ENCODE assay signal across 30 cellular contexts in genomic region chr13:113077953-113078894, GRCh38. TPM values are rescaled to one million over a fixed set of nuclear protein-coding genes. Genes with fewer than 3 reads are reported as not detected.
DNase-seq lines count a peak whose midpoint lies in the region; ATAC-seq and TF ChIP-seq lines count a peak whose summit lies in the region.
"Had no signal": no experiment of that assay in that cellular context is flagged by ENCODE, and none has a peak within 500 bp of the region (broad histone marks: within the 10 kb centered on the region; RNA-seq: fewer than 3 reads in every experiment).

No MANE protein-coding gene starts in this region.

- WGBS in sigmoid colon, 2 donors: 95% methylated on average over 41 of the region's 41 CpGs

- no peaks in the 10 kb centered on the region for H3K4me1 Mint-ChIP-seq in central memory CD8-positive, alpha-beta T cell
- H3K4me1 Mint-ChIP-seq: immature natural killer cell, mesothelial cell of epicardium had no signal

- H3K9me3 Mint-ChIP-seq in central memory CD8-positive, alpha-beta T cell: no peaks in the 10 kb centered on the region
- H3K9me3 Mint-ChIP-seq: activated CD4-positive, alpha-beta memory T cell treated with anti-CD3 and anti-CD28 coated beads for 36 hours; activated T-helper 2 cell treated with anti-CD3 and anti-CD28 coated beads, Interferon-gamma antibody, Interleukin-2, Interleukin-4, amounts not matched to agents 10 μg/mL and 5 μg/mL and 100 μg/mL, durations not matched to agents 14 hours and 24 hours and 36 hours; immature natural killer cell; mesothelial cell of epicardium; naive thymus-derived CD8-positive, alpha-beta T cell had no signal

- H3K4me1 ChIP-seq in BLaER1 (peaks cover 21% of the 10 kb centered on the region), sigmoid colon (no peaks in the 10 kb centered on the region)
- H3K4me1 ChIP-seq: ascending aorta, left lung, Peyer's patch had no signal

- no peak for TF ChIP-seq CTCF in sigmoid colon (IDR thresholded peaks at IDR 0.05)

- no peak overlapping the region for H3K4me3 ChIP-seq in BLaER1
- H3K4me3 ChIP-seq in sigmoid colon: no peak overlapping the region
- H3K4me3 ChIP-seq: ascending aorta, cardiac muscle cell, gastrocnemius medialis, left lung, Peyer's patch, skin epidermis had no signal

- no peak for ATAC-seq in central memory CD8-positive, alpha-beta T cell (replicated peaks; ENCODE audit: extremely low read depth, poor library complexity, severe bottlenecking)
- ATAC-seq in HG02981 (IDR thresholded peaks at IDR 0.05; ENCODE audit: unreplicated experiment): no peak
- ATAC-seq in HG02870 (IDR thresholded peaks at IDR 0.05; ENCODE audit: unreplicated experiment): no peak
- ATAC-seq: gastrocnemius medialis; left lung; naive thymus-derived CD8-positive, alpha-beta T cell had no signal

- H3K4me2 ChIP-seq in BLaER1: peak overlapping the region; percentile 34; the same call in 1 of the 2 replicates

- H3K27me3 ChIP-seq in BLaER1 (no peaks in the 10 kb centered on the region), sigmoid colon (peaks cover 0 to 4% (median 0%) of the 10 kb centered on the region in 3 donors)
- H3K27me3 ChIP-seq: ascending aorta, cardiac muscle cell, left lung, Peyer's patch had no signal

- H4K20me1 ChIP-seq in BLaER1: no peaks in the 10 kb centered on the region

- H3K9me3 ChIP-seq in BLaER1 (no peaks in the 10 kb centered on the region), sigmoid colon (no peaks in the 10 kb centered on the region)
- H3K9me3 ChIP-seq: ascending aorta, gastrocnemius medialis, left lung, Peyer's patch had no signal

- no peak overlapping the region for H3K4me3 Mint-ChIP-seq in central memory CD8-positive, alpha-beta T cell
- H3K4me3 Mint-ChIP-seq: activated CD4-positive, alpha-beta memory T cell treated with anti-CD3 and anti-CD28 coated beads for 36 hours; activated naive CD8-positive, alpha-beta T cell; immature natural killer cell; mesothelial cell of epicardium; naive thymus-derived CD8-positive, alpha-beta T cell had no signal

- no peak for TF ChIP-seq POLR2A in sigmoid colon (IDR thresholded peaks at IDR 0.05)

- H3K27ac ChIP-seq in BLaER1 (0 out of 2 replicates have a peak overlapping the region, but pooled peaks have one; percentile 26), sigmoid colon (no peak overlapping the region)
- H3K27ac ChIP-seq: ascending aorta, cardiac muscle cell, gastrocnemius medialis, left lung, Peyer's patch, skin epidermis had no signal

- H3K36me3 ChIP-seq in BLaER1 (no peaks in the 10 kb centered on the region), sigmoid colon (no peaks in the 10 kb centered on the region)
- H3K36me3 ChIP-seq: cardiac muscle cell, gastrocnemius medialis had no signal

- no peak overlapping the region for H3K9ac ChIP-seq in BLaER1

- H3K27me3 Mint-ChIP-seq in central memory CD8-positive, alpha-beta T cell: no peaks in the 10 kb centered on the region
- H3K27me3 Mint-ChIP-seq: activated CD4-positive, alpha-beta memory T cell treated with anti-CD3 and anti-CD28 coated beads for 36 hours; activated naive CD8-positive, alpha-beta T cell; naive thymus-derived CD8-positive, alpha-beta T cell had no signal

- no peak for TF ChIP-seq EP300 in sigmoid colon (IDR thresholded peaks at IDR 0.05)

- H3K36me3 Mint-ChIP-seq in central memory CD8-positive, alpha-beta T cell (ENCODE audit: insufficient read depth): peaks cover 2% of the 10 kb centered on the region
- H3K36me3 Mint-ChIP-seq: immature natural killer cell had no signal

- H3K27ac Mint-ChIP-seq in central memory CD8-positive, alpha-beta T cell (ENCODE audit: low read depth): peak overlapping the region; percentile 38
- H3K27ac Mint-ChIP-seq: activated CD4-positive, alpha-beta memory T cell treated with anti-CD3 and anti-CD28 coated beads for 36 hours; activated naive CD8-positive, alpha-beta T cell; activated T-helper 2 cell treated with anti-CD3 and anti-CD28 coated beads, Interferon-gamma antibody, Interleukin-2, Interleukin-4, amounts not matched to agents 10 μg/mL and 5 μg/mL and 100 μg/mL, durations not matched to agents 14 hours and 24 hours and 36 hours; immature natural killer cell; mesothelial cell of epicardium; naive thymus-derived CD8-positive, alpha-beta T cell had no signal

- DNase-seq in DMS79 (lab: John Stamatoyannopoulos, UW) (peak; percentile 87), sigmoid colon (peak; percentile 61)
- no peak for DNase-seq in central memory CD8-positive, alpha-beta T cell (ENCODE audit: low spot score in 2 of 2)
- no peak for DNase-seq in activated effector memory CD4-positive, alpha-beta T cell treated with anti-CD3 and anti-CD28 coated beads, Interleukin-2, amount 50 U/mL, for 16 hours
- DNase-seq: activated CD4-positive, alpha-beta memory T cell treated with anti-CD3 and anti-CD28 coated beads for 36 hours; activated CD4-positive, CD25-positive, alpha-beta regulatory T cell; activated CD8-positive, alpha-beta memory T cell treated with anti-CD3 and anti-CD28 coated beads, Interleukin-2, amount 50 U/mL, for 4 hours; EL; gastrocnemius medialis; GOT3; immature natural killer cell; NCI-H748 treated with DMSO at 0.1 percent for 48 hours; Peyer's patch; stimulated activated CD8-positive, alpha-beta memory T cell treated with anti-CD3 and anti-CD28 coated beads, Interleukin-4, amount 100 ng/mL, for 48 hours; T-helper 1 cell; trophoblast cell had no signal

- intact Hi-C loops in sigmoid colon (cut with DNase I): no loop called here

RNA-seq across cellular contexts. Expression of gene F7, which starts 27.4 kb away (rescaled TPM):
- not detected for total RNA-seq in sigmoid colon
- under 1 TPM in 1 of 3 donors, not detected in 2; 0.36 TPM for polyA plus RNA-seq in sigmoid colon
- total RNA-seq: activated T-helper 2 cell treated with anti-CD3 and anti-CD28 coated beads, Interferon-gamma antibody, Interleukin-2, Interleukin-4, amounts not matched to agents 10 μg/mL and 5 μg/mL and 100 μg/mL, durations not matched to agents 14 hours and 24 hours and 36 hours; dermis microvascular lymphatic vessel endothelial cell; left lung; pulmonary artery endothelial cell; SK-MEL-5 had no signal
- polyA plus RNA-seq: cardiac muscle cell had no signal

RNA-seq across cellular contexts. Expression of gene F10, which starts 44.4 kb away (rescaled TPM):
- total RNA-seq in sigmoid colon: 1 to 10 TPM; 3.8 to 10.0 (median 6.8) TPM
- polyA plus RNA-seq in sigmoid colon: 1 to 10 TPM in 2 of 3 donors, not detected in 1; 2.4 to 3.0 TPM
- total RNA-seq: activated CD4-positive, alpha-beta memory T cell treated with anti-CD3 and anti-CD28 coated beads for 36 hours; activated T-helper 2 cell treated with anti-CD3 and anti-CD28 coated beads, Interferon-gamma antibody, Interleukin-2, Interleukin-4, amounts not matched to agents 10 μg/mL and 5 μg/mL and 100 μg/mL, durations not matched to agents 14 hours and 24 hours and 36 hours; dermis microvascular lymphatic vessel endothelial cell; naive thymus-derived CD8-positive, alpha-beta T cell; SK-MEL-5 had no signal
- polyA plus RNA-seq: immature natural killer cell; naive thymus-derived CD8-positive, alpha-beta T cell had no signal

Comparison
In these comparisons a context has a peak if more than half of its experiments do, and no peak if none do; other contexts are left out.
1. DNase-seq: peak in DMS79 (single experiment) and sigmoid colon (single experiment); none in central memory CD8-positive, alpha-beta T cell (0 of 2) and activated effector memory CD4-positive, alpha-beta T cell treated with anti-CD3 and anti-CD28 coated beads, Interleukin-2, amount 50 U/mL, for 16 hours (single experiment).